ENCODE assay signal across 8 cellular contexts in the genomic region with DNA sequence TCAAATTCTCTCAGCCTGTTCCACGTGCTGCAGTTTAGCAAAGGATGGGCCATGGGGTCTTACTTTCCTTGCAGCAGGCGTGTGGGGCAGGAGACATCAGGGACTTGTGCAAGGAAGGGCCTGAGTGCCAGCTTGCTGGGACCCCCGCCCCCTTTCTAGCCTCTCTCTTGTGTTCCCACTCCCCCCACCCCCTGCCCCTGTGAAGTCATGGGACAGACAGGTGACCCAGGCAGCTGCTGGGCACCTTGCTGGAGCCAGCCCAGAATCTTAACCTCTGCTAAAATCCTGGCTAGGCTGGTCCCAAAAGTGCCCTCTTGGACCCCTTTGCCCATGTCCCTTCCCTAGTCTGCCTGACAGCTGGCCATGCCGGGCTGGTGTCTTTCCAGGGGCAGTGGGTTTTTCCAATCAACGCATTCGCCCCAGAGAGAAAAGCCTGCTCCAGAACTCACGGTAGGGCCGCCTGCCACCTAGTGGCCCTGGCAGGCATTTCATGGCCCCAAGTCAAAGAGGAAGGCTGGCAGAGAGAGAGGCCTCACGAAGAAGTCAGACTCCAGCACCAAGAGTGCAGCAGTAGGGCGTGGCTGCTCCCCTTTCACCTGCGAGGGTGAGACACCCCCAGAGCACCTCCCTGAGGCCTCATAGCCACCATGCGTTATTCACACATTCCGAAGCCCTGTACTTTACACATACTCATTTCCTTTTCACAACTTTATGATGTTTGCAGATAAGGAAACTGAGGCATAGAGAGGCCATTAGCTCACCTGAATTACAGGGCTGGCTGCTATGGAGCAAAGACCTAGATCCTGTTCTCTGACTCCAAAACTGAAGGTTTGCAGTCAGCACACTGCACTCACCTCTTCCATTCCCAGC.
A peak's percentile ranks its signal among the peaks of the same experiment; 100 is the strongest.
DNase-seq lines count a peak whose midpoint lies in the region; ATAC-seq, FAIRE-seq and TF ChIP-seq lines count a peak whose summit lies in the region.

No MANE protein-coding gene starts in this region.

- in situ Hi-C loops in SK-MEL-5 (cut with HindIII; ENCODE audit: low pct_unique_long_range_greater_than_20kb, low sequenced_read_pairs) (no loop called here), transverse colon (cut with MboI; ENCODE audit: low pct_ligation_motif_present in 1 of 4, low pct_unique_long_range_greater_than_20kb in 1 of 4, low sequenced_read_pairs in 3 of 4) (loop anchor here (25.0 kb wide), 2 partner anchors 106 to 544 kb away; a partner anchor contains a TSS)

- H3K36me3 ChIP-seq in pancreas (no peaks in the 10 kb centered on the region), transverse colon (no peaks in the 10 kb centered on the region)

- intact Hi-C loops in pancreas (cut with DNase I) (no loop called here), transverse colon (cut with DNase I; ENCODE audit: low total_unique reads) (loop anchor here (5.0 kb wide), 1 partner anchor 169 kb away; a partner anchor contains a TSS)

- H3K27ac ChIP-seq in pancreas (no peak overlapping the region), transverse colon (peak overlapping the region in 1 of 4 donors; percentile 15)

- DNase-seq in DMS 273 treated with DMSO at 0.1 percent for 48 hours (lab: John Stamatoyannopoulos, UW) (peak; percentile 13), KG1 (lab: John Stamatoyannopoulos, UW) (peak; percentile 61), SK-MEL-5 (ENCODE audit: low read depth, low spot score) (peak; percentile 82), activated gamma-delta T cell treated with Interleukin-2 at 50 U/mL for 16 hours (peak; percentile 69), foreskin melanocyte (peak; percentile 65), pancreas (peak in 4 of 6 donors; percentile 48 to 83 (median 65)), transverse colon (peak; percentile 85)

- H3K4me1 ChIP-seq in pancreas (no peaks in the 10 kb centered on the region), transverse colon (peaks cover 0 to 11% (median 2%) of the 10 kb centered on the region in 4 donors)

- WGBS in pancreas, 2 donors = 41 to 49% methylated on average over 13 of the region's 13 CpGs
- 21% methylated on average over 12 of the region's 13 CpGs; no CpG with 5 or more reads in 1 of the 2 donors for whole genome bisulfite sequencing in transverse colon (ENCODE audit: low coverage in 1 of 2), 2 donors

- ATAC-seq in pancreas = peak; percentile 50 to 88 (median 82)
- ATAC-seq in GM21390 (IDR thresholded peaks at IDR 0.05; ENCODE audit: unreplicated experiment) = no peak

- no peak for FAIRE-seq in pancreas (lab: Jason Lieb, UNC)

- no peak for TF ChIP-seq POLR2A in transverse colon (IDR thresholded peaks at IDR 0.05)

- TF ChIP-seq CTCF in pancreas (IDR thresholded peaks at IDR 0.05) (peak; percentile 72 to 95 (median 82)), transverse colon (IDR thresholded peaks at IDR 0.05) (peak; percentile 95 to 96 (median 95))

- H3K4me3 ChIP-seq in pancreas = no peak overlapping the region
- H3K4me3 ChIP-seq in transverse colon = no peak overlapping the region

- H3K27me3 ChIP-seq in pancreas (no peaks in the 10 kb centered on the region), transverse colon (no peaks in the 10 kb centered on the region)

- TF ChIP-seq EP300 in transverse colon (IDR thresholded peaks at IDR 0.05; ENCODE audit: low read depth) = no peak

- H3K9me3 ChIP-seq in pancreas (no peaks in the 10 kb centered on the region), transverse colon (no peaks in the 10 kb centered on the region)

Comparison
In these comparisons a context has a peak if more than half of its experiments do, and no peak if none do; other contexts are left out.
1. DNase-seq: peak in every context shown above with its lines; median percentile 85 in transverse colon; 82 in SK-MEL-5; 69 in activated gamma-delta T cell treated with Interleukin-2 at 50 U/mL for 16 hours; 65 in foreskin melanocyte; 65 in pancreas; 61 in KG1; 13 in DMS 273 treated with DMSO at 0.1 percent for 48 hours.